1 cellular context compared by ENCODE assay signal in genomic region chr10:122566632-122567031, GRCh38.
TF ChIP-seq lines count a peak whose summit lies in the region.

No MANE protein-coding gene starts in this region.

TF ChIP-seq in WTC11, 78 proteins besides CTCF, POLR2A, EP300 and RAD21:
- TF ChIP-seq, protein P1, sequence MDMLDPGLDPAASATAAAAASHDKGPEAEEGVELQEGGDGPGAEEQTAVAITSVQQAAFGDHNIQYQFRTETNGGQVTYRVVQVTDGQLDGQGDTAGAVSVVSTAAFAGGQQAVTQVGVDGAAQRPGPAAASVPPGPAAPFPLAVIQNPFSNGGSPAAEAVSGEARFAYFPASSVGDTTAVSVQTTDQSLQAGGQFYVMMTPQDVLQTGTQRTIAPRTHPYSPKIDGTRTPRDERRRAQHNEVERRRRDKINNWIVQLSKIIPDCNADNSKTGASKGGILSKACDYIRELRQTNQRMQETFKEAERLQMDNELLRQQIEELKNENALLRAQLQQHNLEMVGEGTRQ (CRISPR knock-in tag; IDR thresholded peaks at IDR 0.05), result no peak
- TF ChIP-seq GTF2I (CRISPR knock-in tag; conservative IDR thresholded peaks at IDR 0.05) (0 out of 2 replicates have a peak, but pooled peaks have one; percentile 27), CBFB (CRISPR knock-in tag; IDR thresholded peaks at IDR 0.05; ENCODE audit: low read depth) (no peak), NR2C2 (CRISPR knock-in tag; IDR thresholded peaks at IDR 0.05) (no peak)
- TF ChIP-seq, protein P2, sequence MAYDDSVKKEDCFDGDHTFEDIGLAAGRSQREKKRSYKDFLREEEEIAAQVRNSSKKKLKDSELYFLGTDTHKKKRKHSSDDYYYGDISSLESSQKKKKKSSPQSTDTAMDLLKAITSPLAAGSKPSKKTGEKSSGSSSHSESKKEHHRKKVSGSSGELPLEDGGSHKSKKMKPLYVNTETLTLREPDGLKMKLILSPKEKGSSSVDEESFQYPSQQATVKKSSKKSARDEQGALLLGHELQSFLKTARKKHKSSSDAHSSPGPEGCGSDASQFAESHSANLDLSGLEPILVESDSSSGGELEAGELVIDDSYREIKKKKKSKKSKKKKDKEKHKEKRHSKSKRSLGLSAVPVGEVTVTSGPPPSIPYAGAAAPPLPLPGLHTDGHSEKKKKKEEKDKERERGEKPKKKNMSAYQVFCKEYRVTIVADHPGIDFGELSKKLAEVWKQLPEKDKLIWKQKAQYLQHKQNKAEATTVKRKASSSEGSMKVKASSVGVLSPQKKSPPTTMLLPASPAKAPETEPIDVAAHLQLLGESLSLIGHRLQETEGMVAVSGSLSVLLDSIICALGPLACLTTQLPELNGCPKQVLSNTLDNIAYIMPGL (CRISPR knock-in tag; IDR thresholded peaks at IDR 0.05), result no peak
TF ChIP-seq in WTC11: peak in this region for 1.
